Comparison of ENCODE assay signal across 1 cellular context in genomic region chr17:35588196-35588920, GRCh38.
TF ChIP-seq lines count a peak whose summit lies in the region.

No MANE protein-coding gene starts in this region.

TF ChIP-seq in K562, 482 proteins besides CTCF, POLR2A, EP300 and RAD21 (continued from another document and continues in another):
- TF ChIP-seq MEF2A (IDR thresholded peaks at IDR 0.05; ENCODE audit: control insufficient read depth, low read depth, low read length): no peak
- TF ChIP-seq ARID3A (IDR thresholded peaks at IDR 0.05; ENCODE audit: borderline replicate concordance, low read depth, low read length): no peak
- 0 out of 2 replicates have a peak, but pooled peaks have one; percentile 48 for TF ChIP-seq HMBOX1 (IDR thresholded peaks at IDR 0.05)
- no peak for TF ChIP-seq TEAD2 (tag; IDR thresholded peaks at IDR 0.05)
- TF ChIP-seq ZNF740 (CRISPR knock-in tag; IDR thresholded peaks at IDR 0.05): no peak
- TF ChIP-seq ZNF740 (tag; IDR thresholded peaks at IDR 0.05): 0 out of 4 replicates have a peak, but pooled peaks of 1 of the 2 experiments have one; percentile 27
- TF ChIP-seq SMAD4 (CRISPR knock-in tag; conservative IDR thresholded peaks at IDR 0.05): no peak
- peak; percentile 61; the same call in 1 of the 2 replicates for TF ChIP-seq L3MBTL2 (IDR thresholded peaks at IDR 0.05)
- no peak for TF ChIP-seq ZFP1 (CRISPR knock-in tag; IDR thresholded peaks at IDR 0.05)
- no peak for TF ChIP-seq RERE (CRISPR knock-in tag; IDR thresholded peaks at IDR 0.05; ENCODE audit: borderline replicate concordance)
- no peak for TF ChIP-seq ZNF696 (CRISPR knock-in tag; conservative IDR thresholded peaks at IDR 0.05)
- no peak for TF ChIP-seq ZBTB17 (CRISPR knock-in tag; IDR thresholded peaks at IDR 0.05)
- TF ChIP-seq SP2 (IDR thresholded peaks at IDR 0.05; ENCODE audit: extremely low read depth, low read depth, low read length, poor library complexity, severe bottlenecking): no peak
- peak; percentile 45; the same call in 1 of the 2 replicates for TF ChIP-seq SMARCA4 (IDR thresholded peaks at IDR 0.05)
- no peak for TF ChIP-seq ZNF449 (CRISPR knock-in tag; IDR thresholded peaks at IDR 0.05)
- no peak for TF ChIP-seq TCF7 (IDR thresholded peaks at IDR 0.05; ENCODE audit: borderline replicate concordance)
- TF ChIP-seq U2AF1 (optimal IDR thresholded peaks at IDR 0.05; ENCODE audit: low read depth, low read length): no peak
- peak; percentile 51 for TF ChIP-seq MYBL2 (IDR thresholded peaks at IDR 0.05; ENCODE audit: low read depth)
- no peak for TF ChIP-seq MYBL2 (CRISPR knock-in tag; IDR thresholded peaks at IDR 0.05; ENCODE audit: borderline replicate concordance)
- TF ChIP-seq PRMT5 (CRISPR knock-in tag; IDR thresholded peaks at IDR 0.05): no peak
- TF ChIP-seq HOXB6 (CRISPR knock-in tag; IDR thresholded peaks at IDR 0.05; ENCODE audit: borderline replicate concordance): no peak
- no peak for TF ChIP-seq ZBTB8A (IDR thresholded peaks at IDR 0.05; ENCODE audit: partially characterized antibody)
- TF ChIP-seq TFE3 (CRISPR knock-in tag; IDR thresholded peaks at IDR 0.05): no peak
- TF ChIP-seq SRSF3 (IDR thresholded peaks at IDR 0.05; ENCODE audit: insufficient read depth, low read length): no peak
- no peak for TF ChIP-seq TAF15 (IDR thresholded peaks at IDR 0.05; ENCODE audit: low read depth, low read length)
- TF ChIP-seq BHLHE40 (IDR thresholded peaks at IDR 0.05; ENCODE audit: low read length): peak; percentile 58
- TF ChIP-seq SP1 (CRISPR knock-in tag; IDR thresholded peaks at IDR 0.05): no peak
- peak; percentile 32 for TF ChIP-seq MAFG (tag; conservative IDR thresholded peaks at IDR 0.05)
- no peak for TF ChIP-seq ZNF318 (IDR thresholded peaks at IDR 0.05; ENCODE audit: borderline replicate concordance in 1 of 2, low read depth in 1 of 2)
- TF ChIP-seq ZNF668 (CRISPR knock-in tag; IDR thresholded peaks at IDR 0.05): no peak
- peak; percentile 81 for TF ChIP-seq ATF3 (IDR thresholded peaks at IDR 0.05)
- TF ChIP-seq ATF3 (CRISPR knock-in tag; conservative IDR thresholded peaks at IDR 0.05): 0 out of 2 replicates have a peak, but pooled peaks have one; percentile 40
- no peak for TF ChIP-seq ZNF507 (tag; conservative IDR thresholded peaks at IDR 0.05)
- TF ChIP-seq POLR2AphosphoS5 (IDR thresholded peaks at IDR 0.05; ENCODE audit: control insufficient read depth, insufficient read depth, low read depth, low read length): no peak
- TF ChIP-seq E2F4 (CRISPR knock-in tag; IDR thresholded peaks at IDR 0.05; ENCODE audit: low read depth): no peak
- no peak for TF ChIP-seq TCF3 (CRISPR knock-in tag; IDR thresholded peaks at IDR 0.05)
- TF ChIP-seq MYC (IDR thresholded peaks at IDR 0.05; ENCODE audit: low read depth, low read length): peak; percentile 46; the same call in 1 of the 2 replicates
- no peak for TF ChIP-seq MYC (CRISPR knock-in tag; IDR thresholded peaks at IDR 0.05; ENCODE audit: borderline replicate concordance, low read depth)
